ENCODE assay signal across 21 cellular contexts in the genomic region with DNA sequence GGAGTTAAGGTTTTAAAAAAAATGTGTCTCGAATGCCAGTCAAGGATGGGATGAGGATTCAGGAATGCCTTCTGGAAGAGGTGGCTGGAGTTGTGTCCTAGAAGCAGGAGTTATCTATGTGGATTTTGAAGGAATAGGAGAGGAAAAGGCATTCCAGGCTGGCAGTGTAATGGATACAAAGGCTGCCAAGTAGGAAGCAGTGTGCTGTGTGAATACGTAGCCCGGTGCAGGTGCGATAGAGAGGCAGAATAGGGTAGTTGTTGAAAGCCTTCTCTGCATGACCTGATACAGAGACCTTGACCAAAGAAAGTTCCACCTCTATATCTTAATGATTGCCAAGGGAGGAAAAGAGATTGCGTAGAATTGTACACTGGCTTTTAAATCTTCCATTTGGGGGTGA.
DNase-seq lines count a peak whose midpoint lies in the region; ATAC-seq lines count a peak whose summit lies in the region.
"Had no signal": no experiment of that assay in that cellular context is flagged by ENCODE, and none has a peak within 500 bp of the region (broad histone marks: within the 10 kb centered on the region; RNA-seq: fewer than 3 reads in every experiment).

No MANE protein-coding gene starts in this region.

- no peaks in the 10 kb centered on the region for H3K27me3 ChIP-seq in CD4-positive, alpha-beta memory T cell (ENCODE audit: insufficient read depth, low read length)
- H3K27me3 ChIP-seq: BE2C; BLaER1 treated with 17β-estradiol and CSF1 and Interleukin-3, amounts not matched to agents 10 nM and 100 nM had no signal

- H3K4me1 ChIP-seq in CD4-positive, alpha-beta memory T cell (ENCODE audit: insufficient read depth, low read length) = peaks cover 52% of the 10 kb centered on the region
- H3K4me1 ChIP-seq: BE2C had no signal

- no peaks in the 10 kb centered on the region for H3K36me3 ChIP-seq in CD4-positive, alpha-beta memory T cell (ENCODE audit: insufficient read depth, low read length)
- H3K36me3 ChIP-seq: BE2C; BLaER1 treated with 17β-estradiol and CSF1 and Interleukin-3, amounts not matched to agents 10 nM and 100 nM had no signal

- peak overlapping the region in 4 of 8 donors; percentile 18 to 77 (median 62) for H3K4me3 Mint-ChIP-seq in CD4-positive, alpha-beta memory T cell
- H3K4me3 Mint-ChIP-seq in activated T-helper 17 cell treated with anti-CD3 and anti-CD28 coated beads, Interleukin-2, amount 50 U/mL, for 72 hours = peak overlapping the region; percentile 1
- H3K4me3 Mint-ChIP-seq: CD14-positive monocyte, GM23338, H9 had no signal

- peaks cover 41 to 61% of the 10 kb centered on the region in 2 donors for H3K36me3 Mint-ChIP-seq in CD4-positive, alpha-beta memory T cell
- H3K36me3 Mint-ChIP-seq in activated T-helper 17 cell treated with anti-CD3 and anti-CD28 coated beads, Interleukin-2, amount 50 U/mL, for 72 hours (ENCODE audit: low read depth) = no peaks in the 10 kb centered on the region
- H3K36me3 Mint-ChIP-seq: CD14-positive monocyte had no signal

- H3K27ac Mint-ChIP-seq in CD4-positive, alpha-beta memory T cell = peak overlapping the region in 5 of 7 donors; percentile 37 to 84 (median 49)
- H3K27ac Mint-ChIP-seq in activated T-helper 17 cell treated with anti-CD3 and anti-CD28 coated beads, Interleukin-2, amount 50 U/mL, for 72 hours = no peak overlapping the region
- H3K27ac Mint-ChIP-seq: CD14-positive monocyte, GM23338, H9 had no signal

- intact Hi-C loops in CD4-positive, alpha-beta memory T cell (cut with micrococcal nuclease) = loop anchor here (2.0 kb wide), 1 partner anchor 25 kb away; no protein-coding TSS in a partner anchor

- CTCF ChIA-PET in CD4-positive, alpha-beta memory T cell (lab: Charles Lee; ENCODE audit: partially characterized antibody) = interaction anchor here (1.1 kb wide), 1 partner anchor 14 kb away, joined by 3 read pairs; no protein-coding TSS in a partner anchor

- peaks cover 36 to 79% (median 62%) of the 10 kb centered on the region in 4 donors for H3K4me1 Mint-ChIP-seq in CD4-positive, alpha-beta memory T cell
- H3K4me1 Mint-ChIP-seq in activated T-helper 17 cell treated with anti-CD3 and anti-CD28 coated beads, Interleukin-2, amount 50 U/mL, for 72 hours = peaks cover 23% of the 10 kb centered on the region
- H3K4me1 Mint-ChIP-seq: CD14-positive monocyte had no signal

- H3K27ac ChIP-seq in CD4-positive, alpha-beta memory T cell (ENCODE audit: low read depth, low read length) = no peak overlapping the region
- H3K27ac ChIP-seq: 22Rv1; A549; BLaER1 treated with 17β-estradiol and CSF1 and Interleukin-3, amounts not matched to agents 10 nM and 100 nM had no signal

- no peak for ATAC-seq in activated T-helper 17 cell treated with anti-CD3 and anti-CD28 coated beads, Interleukin-2, amount 50 U/mL, for 72 hours (replicated peaks)
- ATAC-seq in GM21367 (IDR thresholded peaks at IDR 0.05; ENCODE audit: unreplicated experiment) = no peak
- ATAC-seq in HG02970 (IDR thresholded peaks at IDR 0.05; ENCODE audit: low FRiP score, unreplicated experiment) = no peak
- ATAC-seq: A549, GM23338, HCT116 had no signal

- H3K9me3 ChIP-seq in CD4-positive, alpha-beta memory T cell (ENCODE audit: control insufficient read depth in 1 of 2, low read length in 2 of 2) = no peaks in the 10 kb centered on the region
- H3K9me3 ChIP-seq: A549, BE2C had no signal

- POLR2A ChIA-PET in CD4-positive, alpha-beta memory T cell (lab: Charles Lee; ENCODE audit: partially characterized antibody) = interaction anchor here (1.0 to 2.7 kb wide), 5 partner anchors 16 to 46 kb away, joined by 3 to 20 read pairs (median 12); no protein-coding TSS in a partner anchor

- no peak overlapping the region for H3K4me3 ChIP-seq in CD4-positive, alpha-beta memory T cell (ENCODE audit: low read length in 2 of 2)
- H3K4me3 ChIP-seq: A549; BLaER1 treated with 17β-estradiol and CSF1 and Interleukin-3, amounts not matched to agents 10 nM and 100 nM; GM23338 had no signal

- no peak for DNase-seq in CD4-positive, alpha-beta memory T cell
- DNase-seq in mucosa of gallbladder (ENCODE audit: low spot score) = peak; percentile 49
- DNase-seq in GM19238 (ENCODE audit: insufficient read length, low spot score) = no peak
- DNase-seq: ACHN; AML-193; BE2C; Calu3; CD4-positive, alpha-beta T cell; COR-L47; DMS53; DMS79 treated with DMSO at 0.1 percent for 48 hours; H9 had no signal

- H3K27me3 Mint-ChIP-seq in CD4-positive, alpha-beta memory T cell = peaks cover 0 to 1% of the 10 kb centered on the region in 2 donors
- no peaks in the 10 kb centered on the region for H3K27me3 Mint-ChIP-seq in activated T-helper 17 cell treated with anti-CD3 and anti-CD28 coated beads, Interleukin-2, amount 50 U/mL, for 72 hours
- H3K27me3 Mint-ChIP-seq: CD4-positive, alpha-beta T cell had no signal

- peaks cover 5 to 38% (median 21%) of the 10 kb centered on the region in 8 donors for H3K9me3 Mint-ChIP-seq in CD4-positive, alpha-beta memory T cell
- peaks cover 17% of the 10 kb centered on the region for H3K9me3 Mint-ChIP-seq in activated T-helper 17 cell treated with anti-CD3 and anti-CD28 coated beads, Interleukin-2, amount 50 U/mL, for 72 hours
- H3K9me3 Mint-ChIP-seq: H9 had no signal
